8 cellular contexts compared by ENCODE assay signal in genomic region chr4:52804-53479, GRCh38. TPM values are rescaled to one million over a fixed set of nuclear protein-coding genes. Genes with fewer than 3 reads are reported as not detected.
DNase-seq lines count a peak whose midpoint lies in the region; ATAC-seq and TF ChIP-seq lines count a peak whose summit lies in the region.
"Not testable (repeated sequence)": the region's sequence is repeated elsewhere in the genome, so short reads cannot be mapped to it uniquely, and the experiment has no call there.

TSS of gene ZNF595 (plus strand) at chr4:53321. CDS start at chr4:53489, 168 bp downstream.

- H3K4me3 ChIP-seq in WERI-Rb-1 (ENCODE audit: low read depth, low read length) (peak within 1 kb of the TSS; percentile 24), ascending aorta (peak within 1 kb of the TSS; percentile 39 to 53), fibroblast of mammary gland (ENCODE audit: control insufficient read depth, low read depth, low read length) (peak within 1 kb of the TSS; percentile 29), psoas muscle (peak within 1 kb of the TSS; percentile 59)
- H3K4me3 ChIP-seq in lower leg skin (ENCODE audit: low read depth, poor library complexity, severe bottlenecking) = not testable (repeated sequence)

- ATAC-seq in HG03354 (IDR thresholded peaks at IDR 0.05; ENCODE audit: poor library complexity, severe bottlenecking, unreplicated experiment) (peak; percentile 53), psoas muscle (peak; percentile 96 to 97 (median 97))

- not testable (repeated sequence) for TF ChIP-seq CTCF in WERI-Rb-1 (IDR thresholded peaks at IDR 0.05; ENCODE audit: low read depth, low read length); ascending aorta (IDR thresholded peaks at IDR 0.05); fibroblast of mammary gland (conservative IDR thresholded peaks at IDR 0.05; ENCODE audit: control insufficient read depth, insufficient read depth, low read depth, low read length); lower leg skin (IDR thresholded peaks at IDR 0.05); psoas muscle (IDR thresholded peaks at IDR 0.05)

- not testable (repeated sequence) for H3K27ac ChIP-seq in WERI-Rb-1, psoas muscle
- H3K27ac ChIP-seq in ascending aorta = peak within 1 kb of the TSS; percentile 63 to 70

- WGBS in lower leg skin, 2 donors = 38 to 45% methylated on average over 21 to 25 of the region's 29 CpGs
- 29 to 36% (median 32%) methylated on average over 16 to 23 of the region's 29 CpGs for WGBS in psoas muscle, 3 donors

- not testable (repeated sequence) for H3K4me1 ChIP-seq in ascending aorta, psoas muscle

- H3K9me3 ChIP-seq in WERI-Rb-1 (ENCODE audit: severe bottlenecking); ascending aorta; psoas muscle: not testable (repeated sequence)

- H3K36me3 ChIP-seq in WERI-Rb-1; ascending aorta; psoas muscle (ENCODE audit: insufficient read depth in 1 of 2, low read depth in 1 of 2): not testable (repeated sequence)

- TF ChIP-seq POLR2A in GM18526 (IDR thresholded peaks at IDR 0.05; ENCODE audit: extremely low read depth, insufficient read length) = peak; percentile 20
- not testable (repeated sequence) for TF ChIP-seq POLR2A in lower leg skin (IDR thresholded peaks at IDR 0.05)

- intact Hi-C loops in ascending aorta (cut with DNase I); lower leg skin (cut with DNase I; ENCODE audit: low total_unique reads); psoas muscle (cut with DNase I): not testable (repeated sequence)

- DNase-seq in WERI-Rb-1 (peak; percentile 53), ascending aorta (ENCODE audit: low spot score in 2 of 2) (peak in 1 of 2 donors; percentile 77), lower leg skin (ENCODE audit: low spot score in 2 of 2) (peak; percentile 38 to 92), psoas muscle (peak; percentile 61 to 74), ureter (ENCODE audit: low spot score) (peak; percentile 63)
- DNase-seq in fibroblast of mammary gland (ENCODE audit: low read depth) = not testable (repeated sequence)

- not testable (repeated sequence) for H3K27me3 ChIP-seq in WERI-Rb-1 (ENCODE audit: insufficient read depth, low read depth, severe bottlenecking); ascending aorta; psoas muscle (ENCODE audit: insufficient read depth in 3 of 3, low read length in 2 of 3)

RNA-seq across cellular contexts. Expression of gene ZNF595, which starts in this region (rescaled TPM):
- total RNA-seq in ascending aorta (3.4 TPM), lower leg skin (10 to 100 TPM; 17.1 to 29.2 (median 22.7) TPM), psoas muscle (10 to 100 TPM in 1 of 4 donors, 1 to 10 TPM in 3; 7.4 to 13.0 (median 7.6) TPM), ureter (33.8 TPM)
- polyA plus RNA-seq in psoas muscle = 1 to 10 TPM; 2.1 to 4.5 (median 2.8) TPM
